ENCODE assay signal across 8 cellular contexts in the genomic region with DNA sequence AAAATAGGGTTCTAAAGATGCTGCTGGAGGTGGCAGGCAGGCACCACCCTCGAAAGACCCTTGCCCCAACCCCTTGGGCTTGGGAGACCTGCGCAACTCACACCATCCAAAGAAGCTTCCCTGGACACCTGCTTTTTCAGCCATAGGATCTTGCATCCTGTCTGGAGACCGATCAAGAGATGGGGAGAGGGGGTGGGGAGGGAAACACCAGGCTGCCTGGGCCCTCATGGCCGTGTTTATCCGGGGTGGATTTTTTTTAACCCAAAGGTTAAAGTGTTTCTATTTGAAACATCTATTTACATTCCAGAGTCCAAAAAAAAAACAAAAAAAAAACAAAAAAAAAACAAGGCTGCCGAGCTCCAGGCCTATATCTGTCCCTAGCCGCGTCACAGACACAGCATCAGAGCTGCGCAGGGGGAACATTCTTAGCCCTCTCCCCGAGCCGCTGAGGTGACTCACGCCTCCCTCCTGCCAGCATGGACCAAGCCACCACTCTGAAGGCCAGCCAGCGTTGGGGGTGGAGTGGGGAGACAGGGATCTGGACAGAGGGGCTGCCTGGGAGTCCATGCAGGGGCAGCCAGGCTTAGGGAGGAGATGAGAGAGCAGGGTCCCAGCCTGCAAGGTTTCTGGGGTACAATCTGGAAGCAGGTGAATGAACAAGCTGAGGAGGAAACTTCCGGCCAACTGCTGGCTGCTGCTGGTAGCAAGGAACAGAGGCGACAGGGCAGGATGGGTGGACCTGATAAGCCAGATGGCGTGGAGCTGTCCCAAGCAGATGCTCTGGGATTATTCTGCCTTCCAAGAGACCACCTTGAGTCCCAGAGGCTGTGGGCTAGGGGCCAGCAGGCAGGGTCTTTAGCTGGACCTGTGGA. TPM values are rescaled to one million over a fixed set of nuclear protein-coding genes. Genes with fewer than 3 reads are reported as not detected.
DNase-seq lines count a peak whose midpoint lies in the region; ATAC-seq and TF ChIP-seq lines count a peak whose summit lies in the region.

No MANE protein-coding gene starts in this region.

- H3K4me1 ChIP-seq in Caco-2 (peaks cover 19% of the 10 kb centered on the region), SJCRH30 (peaks cover 69% of the 10 kb centered on the region), parathyroid adenoma (peaks cover 58% of the 10 kb centered on the region)

- ATAC-seq in GM21381 (IDR thresholded peaks at IDR 0.05; ENCODE audit: unreplicated experiment): no peak

- peak overlapping the region; percentile 28 for H3K4me2 ChIP-seq in parathyroid adenoma (ENCODE audit: low read length)

- H3K4me3 ChIP-seq in Caco-2 (ENCODE audit: low read depth, low read length): no peak overlapping the region
- H3K4me3 ChIP-seq in SJCRH30: peak overlapping the region; percentile 62
- H3K4me3 ChIP-seq in foreskin fibroblast (ENCODE audit: low read depth in 1 of 2, low read length in 2 of 2): peak overlapping the region; percentile 52 to 61
- peak overlapping the region; percentile 21 for H3K4me3 ChIP-seq in parathyroid adenoma (ENCODE audit: low read depth, low read length)

- H3K27me3 ChIP-seq in Caco-2 (replicated peaks; ENCODE audit: control insufficient read depth, insufficient read depth, low read length): no peaks in the 10 kb centered on the region
- no peaks in the 10 kb centered on the region for H3K27me3 ChIP-seq in SJCRH30
- H3K27me3 ChIP-seq in parathyroid adenoma (ENCODE audit: control insufficient read depth, insufficient read depth, low read length): no peaks in the 10 kb centered on the region

- H3K36me3 ChIP-seq in Caco-2 (ENCODE audit: control insufficient read depth, insufficient read depth, low read length): no peaks in the 10 kb centered on the region
- H3K36me3 ChIP-seq in SJCRH30: peaks cover 7% of the 10 kb centered on the region; the same call in 1 of the 2 replicates
- H3K36me3 ChIP-seq in parathyroid adenoma (ENCODE audit: control insufficient read depth, insufficient read depth, low read length): no peaks in the 10 kb centered on the region

- H2AFZ ChIP-seq in parathyroid adenoma: peak overlapping the region; percentile 9

- POLR2A ChIA-PET in Caco-2 (lab: Charles Lee): interaction anchor here (0.6 to 1.5 kb wide), 4 partner anchors 15 to 232 kb away, joined by 5 to 16 read pairs (median 10); partner anchors contain the start of gene HDAC5

- peaks cover 7% of the 10 kb centered on the region for H3K4me1 Mint-ChIP-seq in Caco-2 (ENCODE audit: low read depth, unreplicated experiment)
- H3K4me1 Mint-ChIP-seq in nephron progenitor cell: peaks cover 54% of the 10 kb centered on the region

- TF ChIP-seq CTCF in Caco-2 (IDR thresholded peaks at IDR 0.05; ENCODE audit: insufficient read depth in 1 of 2, low read depth in 1 of 2, low read length in 1 of 2, severe bottlenecking in 1 of 2, unreplicated experiment in 1 of 2) (no peak), foreskin fibroblast (IDR thresholded peaks at IDR 0.05; ENCODE audit: low read depth, low read length) (no peak), parathyroid adenoma (IDR thresholded peaks at IDR 0.05) (no peak), nephron progenitor cell (IDR thresholded peaks at IDR 0.05) (no peak)

- no TSS peak for BruUV-seq in Caco-2 (replicated peaks; lab: Mats Ljungman, UMichigan)

- CTCF ChIA-PET in Caco-2 (lab: Charles Lee): interaction anchor here (0.6 to 1.5 kb wide), 5 partner anchors 14 to 306 kb away, joined by 3 to 13 read pairs (median 6); partner anchors contain the start of gene HDAC5

- H3K36me3 Mint-ChIP-seq in Caco-2 (ENCODE audit: insufficient read depth, unreplicated experiment) (no peaks in the 10 kb centered on the region), nephron progenitor cell (ENCODE audit: low read depth) (no peaks in the 10 kb centered on the region)

- intact Hi-C loops in Caco-2 (cut with micrococcal nuclease; ENCODE audit: unreplicated experiment): no loop called here

- H3K27ac ChIP-seq in SJCRH30 (peak overlapping the region; percentile 99), parathyroid adenoma (peak overlapping the region; percentile 87)

- peak overlapping the region; percentile 81 for H3K27ac Mint-ChIP-seq in Caco-2 (ENCODE audit: unreplicated experiment)
- H3K27ac Mint-ChIP-seq in nephron progenitor cell: no peak overlapping the region

- H3K27me3 Mint-ChIP-seq in Caco-2 (ENCODE audit: insufficient read depth, unreplicated experiment) (no peaks in the 10 kb centered on the region), nephron progenitor cell (ENCODE audit: low read depth, poor library complexity) (peaks cover 2% of the 10 kb centered on the region)

- H3K9me3 Mint-ChIP-seq in Caco-2 (ENCODE audit: unreplicated experiment): no peaks in the 10 kb centered on the region
- no peaks in the 10 kb centered on the region for H3K9me3 Mint-ChIP-seq in nephron progenitor cell

- no peaks in the 10 kb centered on the region for H3K9me3 ChIP-seq in Caco-2
- no peaks in the 10 kb centered on the region for H3K9me3 ChIP-seq in SJCRH30 (replicated peaks)
- no peaks in the 10 kb centered on the region for H3K9me3 ChIP-seq in parathyroid adenoma (ENCODE audit: control insufficient read depth, low read length)

- H3K4me3 Mint-ChIP-seq in Caco-2 (ENCODE audit: unreplicated experiment): no peak overlapping the region
- H3K4me3 Mint-ChIP-seq in nephron progenitor cell: no peak overlapping the region

- no peak overlapping the region for H3K9ac ChIP-seq in parathyroid adenoma

- DNase-seq in Caco-2 (peak; percentile 74 to 82), SJCRH30 (peak; percentile 86), foreskin fibroblast (peak; percentile 97 to 98), nephron progenitor cell (no peak), activated gamma-delta T cell treated with Interleukin-2 at 50 U/mL for 16 hours (no peak)
- no peak for DNase-seq in activated CD4-positive, alpha-beta T cell treated with anti-CD3 and anti-CD28 coated beads, Interleukin-2, amount 50 U/mL, for 48 hours

- peaks cover 59% of the 10 kb centered on the region for H3K79me2 ChIP-seq in parathyroid adenoma

RNA-seq across cellular contexts. Expression of gene HDAC5, which starts 14.8 kb away (rescaled TPM):
- 25.9 and 27.0 TPM in 2 replicates for total RNA-seq in Caco-2 (2022)
- total RNA-seq in SJCRH30 (2014; rRNA removed; shearing (Covaris generic)): 96.4 and 103 TPM in 2 replicates

RNA-seq across cellular contexts. Expression of gene HROB, which starts 33.1 kb away (rescaled TPM):
- total RNA-seq in Caco-2 (2022): 15.2 and 17.0 TPM in 2 replicates
- 10.0 and 11.1 TPM in 2 replicates for total RNA-seq in SJCRH30 (2014; rRNA removed; shearing (Covaris generic))

RNA-seq across cellular contexts. Expression of gene G6PC3, which starts 38.1 kb away (rescaled TPM):
- total RNA-seq in Caco-2 (2022): 60.1 and 64.5 TPM in 2 replicates
- total RNA-seq in SJCRH30 (2014; rRNA removed; shearing (Covaris generic)): 34.6 and 37.3 TPM in 2 replicates

RNA-seq across cellular contexts. Expression of gene LSM12, which starts 42.2 kb away (rescaled TPM):
- 83.1 and 85.5 TPM in 2 replicates for total RNA-seq in Caco-2 (2022)
- 90.8 and 95.6 TPM in 2 replicates for total RNA-seq in SJCRH30 (2014; rRNA removed; shearing (Covaris generic))

Comparison
In these comparisons a context has a peak if more than half of its experiments do, and no peak if none do; other contexts are left out.
1. DNase-seq: peak in Caco-2 (2 of 2), SJCRH30 (2 of 2) and foreskin fibroblast (2 of 2); none in nephron progenitor cell (single experiment), activated gamma-delta T cell treated with Interleukin-2 at 50 U/mL for 16 hours (single experiment) and activated CD4-positive, alpha-beta T cell treated with anti-CD3 and anti-CD28 coated beads, Interleukin-2, amount 50 U/mL, for 48 hours (0 of 2).